1 cellular context compared by ENCODE assay signal in the genomic region with DNA sequence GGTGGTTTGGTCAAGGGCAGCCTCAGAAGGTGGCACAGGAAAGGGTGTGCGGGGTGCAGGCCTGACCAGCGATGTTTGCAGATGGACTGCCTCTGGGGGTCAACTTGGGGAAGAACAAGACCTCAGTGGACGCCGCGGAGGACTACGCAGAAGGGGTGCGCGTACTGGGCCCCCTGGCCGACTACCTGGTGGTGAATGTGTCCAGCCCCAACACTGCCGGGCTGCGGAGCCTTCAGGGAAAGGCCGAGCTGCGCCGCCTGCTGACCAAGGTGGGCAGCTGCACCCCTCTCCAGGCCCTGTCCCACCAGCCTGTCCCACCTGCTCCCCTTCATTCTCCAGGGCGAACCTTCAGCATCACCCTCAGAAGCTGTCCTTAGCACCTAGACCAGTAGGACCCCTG.
TF ChIP-seq lines count a peak whose summit lies in the region.

No MANE protein-coding gene starts in this region.

TF ChIP-seq in GM23338, 12 proteins besides CTCF, POLR2A, EP300 and RAD21 (continued from another document):
- TF ChIP-seq, protein P1, sequence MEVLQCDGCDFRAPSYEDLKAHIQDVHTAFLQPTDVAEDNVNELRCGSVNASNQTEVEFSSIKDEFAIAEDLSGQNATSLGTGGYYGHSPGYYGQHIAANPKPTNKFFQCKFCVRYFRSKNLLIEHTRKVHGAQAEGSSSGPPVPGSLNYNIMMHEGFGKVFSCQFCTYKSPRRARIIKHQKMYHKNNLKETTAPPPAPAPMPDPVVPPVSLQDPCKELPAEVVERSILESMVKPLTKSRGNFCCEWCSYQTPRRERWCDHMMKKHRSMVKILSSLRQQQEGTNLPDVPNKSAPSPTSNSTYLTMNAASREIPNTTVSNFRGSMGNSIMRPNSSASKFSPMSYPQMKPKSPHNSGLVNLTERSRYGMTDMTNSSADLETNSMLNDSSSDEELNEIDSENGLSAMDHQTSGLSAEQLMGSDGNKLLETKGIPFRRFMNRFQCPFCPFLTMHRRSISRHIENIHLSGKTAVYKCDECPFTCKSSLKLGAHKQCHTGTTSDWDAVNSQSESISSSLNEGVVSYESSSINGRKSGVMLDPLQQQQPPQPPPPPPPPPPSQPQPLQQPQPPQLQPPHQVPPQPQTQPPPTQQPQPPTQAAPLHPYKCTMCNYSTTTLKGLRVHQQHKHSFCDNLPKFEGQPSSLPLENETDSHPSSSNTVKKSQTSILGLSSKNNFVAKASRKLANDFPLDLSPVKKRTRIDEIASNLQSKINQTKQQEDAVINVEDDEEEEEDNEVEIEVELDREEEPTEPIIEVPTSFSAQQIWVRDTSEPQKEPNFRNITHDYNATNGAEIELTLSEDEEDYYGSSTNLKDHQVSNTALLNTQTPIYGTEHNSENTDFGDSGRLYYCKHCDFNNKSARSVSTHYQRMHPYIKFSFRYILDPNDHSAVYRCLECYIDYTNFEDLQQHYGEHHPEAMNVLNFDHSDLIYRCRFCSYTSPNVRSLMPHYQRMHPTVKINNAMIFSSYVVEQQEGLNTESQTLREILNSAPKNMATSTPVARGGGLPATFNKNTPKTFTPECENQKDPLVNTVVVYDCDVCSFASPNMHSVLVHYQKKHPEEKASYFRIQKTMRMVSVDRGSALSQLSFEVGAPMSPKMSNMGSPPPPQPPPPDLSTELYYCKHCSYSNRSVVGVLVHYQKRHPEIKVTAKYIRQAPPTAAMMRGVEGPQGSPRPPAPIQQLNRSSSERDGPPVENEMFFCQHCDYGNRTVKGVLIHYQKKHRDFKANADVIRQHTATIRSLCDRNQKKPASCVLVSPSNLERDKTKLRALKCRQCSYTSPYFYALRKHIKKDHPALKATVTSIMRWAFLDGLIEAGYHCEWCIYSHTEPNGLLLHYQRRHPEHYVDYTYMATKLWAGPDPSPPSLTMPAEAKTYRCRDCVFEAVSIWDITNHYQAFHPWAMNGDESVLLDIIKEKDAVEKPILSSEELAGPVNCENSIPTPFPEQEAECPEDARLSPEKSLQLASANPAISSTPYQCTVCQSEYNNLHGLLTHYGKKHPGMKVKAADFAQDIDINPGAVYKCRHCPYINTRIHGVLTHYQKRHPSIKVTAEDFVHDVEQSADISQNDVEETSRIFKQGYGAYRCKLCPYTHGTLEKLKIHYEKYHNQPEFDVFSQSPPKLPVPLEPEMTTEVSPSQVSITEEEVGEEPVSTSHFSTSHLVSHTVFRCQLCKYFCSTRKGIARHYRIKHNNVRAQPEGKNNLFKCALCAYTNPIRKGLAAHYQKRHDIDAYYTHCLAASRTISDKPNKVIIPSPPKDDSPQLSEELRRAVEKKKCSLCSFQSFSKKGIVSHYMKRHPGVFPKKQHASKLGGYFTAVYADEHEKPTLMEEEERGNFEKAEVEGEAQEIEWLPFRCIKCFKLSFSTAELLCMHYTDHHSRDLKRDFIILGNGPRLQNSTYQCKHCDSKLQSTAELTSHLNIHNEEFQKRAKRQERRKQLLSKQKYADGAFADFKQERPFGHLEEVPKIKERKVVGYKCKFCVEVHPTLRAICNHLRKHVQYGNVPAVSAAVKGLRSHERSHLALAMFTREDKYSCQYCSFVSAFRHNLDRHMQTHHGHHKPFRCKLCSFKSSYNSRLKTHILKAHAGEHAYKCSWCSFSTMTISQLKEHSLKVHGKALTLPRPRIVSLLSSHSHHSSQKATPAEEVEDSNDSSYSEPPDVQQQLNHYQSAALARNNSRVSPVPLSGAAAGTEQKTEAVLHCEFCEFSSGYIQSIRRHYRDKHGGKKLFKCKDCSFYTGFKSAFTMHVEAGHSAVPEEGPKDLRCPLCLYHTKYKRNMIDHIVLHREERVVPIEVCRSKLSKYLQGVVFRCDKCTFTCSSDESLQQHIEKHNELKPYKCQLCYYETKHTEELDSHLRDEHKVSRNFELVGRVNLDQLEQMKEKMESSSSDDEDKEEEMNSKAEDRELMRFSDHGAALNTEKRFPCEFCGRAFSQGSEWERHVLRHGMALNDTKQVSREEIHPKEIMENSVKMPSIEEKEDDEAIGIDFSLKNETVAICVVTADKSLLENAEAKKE (CRISPR knock-in tag; IDR thresholded peaks at IDR 0.05), result no peak
- no peak for TF ChIP-seq EZH2phosphoT487 (IDR thresholded peaks at IDR 0.05; ENCODE audit: unreplicated experiment)
TF ChIP-seq in GM23338: peak in this region for 0.
